Comparison of ENCODE assay signal across 27 cellular contexts in genomic region chr4:124243671-124244366, GRCh38.
"Had no signal": no experiment of that assay in that cellular context is flagged by ENCODE, and none has a peak within 500 bp of the region (broad histone marks: within the 10 kb centered on the region; RNA-seq: fewer than 3 reads in every experiment).

No MANE protein-coding gene starts in this region.

- H3K27ac ChIP-seq: colonic mucosa, epithelial cell of prostate, esophagus squamous epithelium, gastrocnemius medialis, heart right ventricle, left lung, lower lobe of right lung had no signal

- FAIRE-seq: endometrium, islet of Langerhans, keratinocyte had no signal

- H3K4me1 ChIP-seq: colonic mucosa, esophagus squamous epithelium, gastrocnemius medialis, heart right ventricle, left lung, lower lobe of right lung had no signal

- H3K27me3 Mint-ChIP-seq: dendritic cell treated with granulocyte-macrophage colony-stimulating factor and Interleukin-4, amounts not matched to agents 40 ng/mL and 50 ng/mL, for 4 days; effector memory CD8-positive, alpha-beta T cell had no signal

- H3K4me1 Mint-ChIP-seq: endodermal cell had no signal

- H3K4me3 Mint-ChIP-seq: dendritic cell treated with granulocyte-macrophage colony-stimulating factor and Interleukin-4, amounts not matched to agents 40 ng/mL and 50 ng/mL, for 4 days; effector memory CD8-positive, alpha-beta T cell; endodermal cell; mesothelial cell of epicardium had no signal

- H3K27ac Mint-ChIP-seq: dendritic cell treated with granulocyte-macrophage colony-stimulating factor and Interleukin-4, amounts not matched to agents 40 ng/mL and 50 ng/mL, for 4 days; effector memory CD8-positive, alpha-beta T cell; endodermal cell; mesothelial cell of epicardium had no signal

- H3K27me3 ChIP-seq: colonic mucosa, esophagus squamous epithelium, gastrocnemius medialis, heart right ventricle, left lung had no signal

- H3K9me3 ChIP-seq: colonic mucosa, gastrocnemius medialis, left lung, lower lobe of right lung, mucosa of descending colon had no signal

- H3K4me3 ChIP-seq: colonic mucosa, esophagus squamous epithelium, gastrocnemius medialis, heart right ventricle, left lung, lower lobe of right lung, mucosa of descending colon had no signal

- DNase-seq: colonic mucosa; cortex of kidney; effector CD8-positive, alpha-beta T cell; effector memory CD8-positive, alpha-beta T cell; endodermal cell; erythroblast; esophagus squamous epithelium; foreskin fibroblast; foreskin melanocyte; gastrocnemius medialis; glutamatergic neuron; head of caudate nucleus; heart right ventricle; hippocampal formation; left cardiac atrium; left ventricle myocardium superior; lower lobe of right lung; mesenchymal stem cell; mucosa of descending colon had no signal

- ATAC-seq: effector memory CD8-positive, alpha-beta T cell; esophagus mucosa; gastrocnemius medialis; heart right ventricle; left cardiac atrium; left lung; left ventricle myocardium superior; lower lobe of right lung; mucosa of descending colon had no signal

- H3K36me3 ChIP-seq: colonic mucosa, esophagus squamous epithelium, gastrocnemius medialis, heart right ventricle, left lung, lower lobe of right lung had no signal
